In genomic region chrX:17474892-17475291, GRCh38 we compare ENCODE assay signal across 24 cellular contexts.
DNase-seq lines count a peak whose midpoint lies in the region; ATAC-seq and TF ChIP-seq lines count a peak whose summit lies in the region.
"Had no signal": no experiment of that assay in that cellular context is flagged by ENCODE, and none has a peak within 500 bp of the region (broad histone marks: within the 10 kb centered on the region; RNA-seq: fewer than 3 reads in every experiment).

No MANE protein-coding gene starts in this region.

- H3K4me1 ChIP-seq in neuronal stem cell (ENCODE audit: control insufficient read depth in 2 of 2, insufficient read depth in 1 of 2, low read depth in 1 of 2, low read length in 2 of 2): peaks cover 0 to 2% of the 10 kb centered on the region in 2 donors
- H3K4me1 ChIP-seq: body of pancreas had no signal

- DNase-seq in AG09309 (ENCODE audit: low read depth) (peak; percentile 27), HS-27A (ENCODE audit: low read depth) (peak; percentile 36), brain microvascular endothelial cell (peak; percentile 21), neuronal stem cell (ENCODE audit: low spot score) (no peak), NCI-H82 (lab: John Stamatoyannopoulos, UW) (no peak), NCI-H2081 treated with DMSO at 0.1 percent for 48 hours (lab: John Stamatoyannopoulos, UW) (no peak)
- DNase-seq: activated CD4-positive, alpha-beta T cell treated with anti-CD3 and anti-CD28 coated beads for 4 hours; activated CD8-positive, alpha-beta memory T cell treated with anti-CD3 and anti-CD28 coated beads, Interleukin-2, amount 50 U/mL, for 4 hours; activated naive CD4-positive, alpha-beta T cell treated with Interleukin-2 at 50 U/mL for 16 hours; body of pancreas; DND-41; dorsolateral prefrontal cortex; hippocampal formation; left colon; NCI-H1048; NCI-H774; posterior cingulate gyrus; SHP77; stimulated activated naive CD8-positive, alpha-beta T cell treated with anti-CD3 and anti-CD28 coated beads, Interleukin-15, amount 100 ng/mL, for 72 hours; uterus had no signal

- H3K23ac ChIP-seq in neuronal stem cell (ENCODE audit: low read depth, low read length, poor library complexity): no peak overlapping the region

- H2BK12ac ChIP-seq in neuronal stem cell (ENCODE audit: low read length): no peak overlapping the region

- H3K4ac ChIP-seq in neuronal stem cell (ENCODE audit: low read length): no peak overlapping the region

- no peak overlapping the region for H3K9ac ChIP-seq in neuronal stem cell (ENCODE audit: low read depth, low read length, poor library complexity)

- no peaks in the 10 kb centered on the region for H3K79me1 ChIP-seq in neuronal stem cell (ENCODE audit: low read depth, low read length)

- H3K27me3 ChIP-seq in brain microvascular endothelial cell (replicated peaks) (no peaks in the 10 kb centered on the region), neuronal stem cell (ENCODE audit: control insufficient read depth in 3 of 3, insufficient read depth in 3 of 3, low read depth in 1 of 3, low read length in 3 of 3) (no peaks in the 10 kb centered on the region)
- H3K27me3 ChIP-seq: body of pancreas, esophagus muscularis mucosa, uterus had no signal

- H2BK5ac ChIP-seq in neuronal stem cell (ENCODE audit: low read length): no peak overlapping the region

- no CpG with 5 or more reads among the region's 2 CpGs for WGBS in neuronal stem cell (ENCODE audit: extremely low coverage in 2 of 2, insufficient read length in 2 of 2, insufficient replicate concordance in 1 of 2), 2 donors

- H3K4me2 ChIP-seq in neuronal stem cell (ENCODE audit: insufficient read depth, low read length, poor library complexity, severe bottlenecking): no peak overlapping the region

- no peak overlapping the region for H2BK120ac ChIP-seq in neuronal stem cell (ENCODE audit: low read depth, low read length)

- no peak overlapping the region for H2AK5ac ChIP-seq in neuronal stem cell (ENCODE audit: low read depth, low read length)

- H3K36me3 ChIP-seq in brain microvascular endothelial cell (replicated peaks) (no peaks in the 10 kb centered on the region), neuronal stem cell (replicated peaks in 1 of 2; ENCODE audit: control insufficient read depth in 2 of 2, insufficient read depth in 2 of 2, low read length in 2 of 2) (no peaks in the 10 kb centered on the region)
- H3K36me3 ChIP-seq: esophagus muscularis mucosa, uterus had no signal

- no peak overlapping the region for H4K8ac ChIP-seq in neuronal stem cell (ENCODE audit: low read depth, low read length)

- H2BK15ac ChIP-seq in neuronal stem cell (ENCODE audit: low read length): no peak overlapping the region

- TF ChIP-seq CTCF in AG09309 (IDR thresholded peaks at IDR 0.05; ENCODE audit: control insufficient read depth, insufficient read depth, low read depth, low read length, missing control alignments) (no peak), brain microvascular endothelial cell (IDR thresholded peaks at IDR 0.05; ENCODE audit: low read depth, low read length, missing control alignments) (no peak)

- H3K18ac ChIP-seq in neuronal stem cell (ENCODE audit: low read length): no peak overlapping the region

- ATAC-seq in GM18867 (IDR thresholded peaks at IDR 0.05; ENCODE audit: unreplicated experiment) (no peak), GM19395 (IDR thresholded peaks at IDR 0.05; ENCODE audit: unreplicated experiment) (no peak)
- ATAC-seq: body of pancreas; left colon; stimulated activated naive CD8-positive, alpha-beta T cell treated with anti-CD3 and anti-CD28 coated beads, Interleukin-15, amount 100 ng/mL, for 72 hours had no signal

- H3K4me3 ChIP-seq in AG09309 (ENCODE audit: control insufficient read depth, low read depth, low read length): no peak overlapping the region
- no peak overlapping the region for H3K4me3 ChIP-seq in brain microvascular endothelial cell (ENCODE audit: low read depth, low read length)
- H3K4me3 ChIP-seq in neuronal stem cell (ENCODE audit: low read length in 2 of 2): no peak overlapping the region
- H3K4me3 ChIP-seq: body of pancreas, dorsolateral prefrontal cortex, esophagus muscularis mucosa, uterus had no signal

- no peak overlapping the region for H4K91ac ChIP-seq in neuronal stem cell (ENCODE audit: low read depth, low read length, poor library complexity)

- no peak overlapping the region for H3K14ac ChIP-seq in neuronal stem cell (ENCODE audit: low read length)

- no peaks in the 10 kb centered on the region for H3K9me3 ChIP-seq in neuronal stem cell (replicated peaks in 1 of 2; ENCODE audit: control insufficient read depth in 2 of 2, insufficient read depth in 1 of 2, low read depth in 1 of 2, low read length in 2 of 2)
- H3K9me3 ChIP-seq: body of pancreas, esophagus muscularis mucosa, uterus had no signal

- H3K27ac ChIP-seq in brain microvascular endothelial cell (no peak overlapping the region), neuronal stem cell (replicated peaks; ENCODE audit: low read length) (no peak overlapping the region)
- H3K27ac ChIP-seq: body of pancreas, C4-2B, dorsolateral prefrontal cortex, esophagus muscularis mucosa, uterus had no signal

- H2AFZ ChIP-seq in neuronal stem cell (ENCODE audit: low read length): peak overlapping the region; percentile 18

- in situ Hi-C loops in brain microvascular endothelial cell (cut with HindIII; ENCODE audit: low pct_ligation_motif_present, low sequenced_read_pairs): no loop called here

Comparison
In these comparisons a context has a peak if more than half of its experiments do, and no peak if none do; other contexts are left out.
1. DNase-seq: peak in AG09309 (single experiment), HS-27A (single experiment) and brain microvascular endothelial cell (single experiment); none in neuronal stem cell (single experiment), NCI-H82 (single experiment) and NCI-H2081 treated with DMSO at 0.1 percent for 48 hours (single experiment).